Comparison of ENCODE assay signal across 17 cellular contexts in genomic region chr3:40876496-40876895, GRCh38.
"Had no signal": no experiment of that assay in that cellular context is flagged by ENCODE, and none has a peak within 500 bp of the region (broad histone marks: within the 10 kb centered on the region; RNA-seq: fewer than 3 reads in every experiment).

No MANE protein-coding gene starts in this region.

- H3K4me1 Mint-ChIP-seq: activated CD4-positive, alpha-beta memory T cell treated with anti-CD3 and anti-CD28 coated beads, Interleukin-2, amount 10 ng/mL, durations not matched to agents 7 days and 5 days; activated naive CD8-positive, alpha-beta T cell treated with anti-CD3 and anti-CD28 coated beads, Interleukin-2, amount 10 ng/mL, durations not matched to agents 7 days and 5 days; activated T-helper 17 cell treated with anti-CD3 and anti-CD28 coated beads, Interleukin-2, amount 50 U/mL, for 72 hours; central memory CD8-positive, alpha-beta T cell had no signal

- DNase-seq: activated CD4-positive, alpha-beta memory T cell treated with anti-CD3 and anti-CD28 coated beads, Interleukin-2, amount 10 ng/mL, durations not matched to agents 7 days and 5 days; activated CD4-positive, alpha-beta T cell treated with anti-CD3 and anti-CD28 coated beads for 48 hours; activated naive CD4-positive, alpha-beta T cell treated with Interleukin-2 at 50 U/mL for 16 hours; activated naive CD8-positive, alpha-beta T cell treated with anti-CD3 and anti-CD28 coated beads, Interleukin-2, amount 10 ng/mL, durations not matched to agents 7 days and 5 days; activated T-cell treated with anti-CD3 and anti-CD28 coated beads, Interleukin-2, amount 50 U/mL, for 1 hour; amygdala; brain microvascular endothelial cell; heart left ventricle; SW 1271; testis had no signal

- H3K27ac ChIP-seq: brain microvascular endothelial cell, testis had no signal

- H3K36me3 ChIP-seq: brain microvascular endothelial cell, gastroesophageal sphincter, heart left ventricle had no signal

- H3K27me3 ChIP-seq: brain microvascular endothelial cell, gastroesophageal sphincter, heart left ventricle, testis had no signal

- H3K4me3 Mint-ChIP-seq: activated CD4-positive, alpha-beta memory T cell treated with anti-CD3 and anti-CD28 coated beads, Interleukin-2, amount 10 ng/mL, durations not matched to agents 7 days and 5 days; activated naive CD8-positive, alpha-beta T cell treated with anti-CD3 and anti-CD28 coated beads, Interleukin-2, amount 10 ng/mL, durations not matched to agents 7 days and 5 days; activated T-helper 17 cell treated with anti-CD3 and anti-CD28 coated beads, Interleukin-2, amount 50 U/mL, for 72 hours; central memory CD8-positive, alpha-beta T cell; natural killer cell treated with Interleukin-12 subunit alpha and Interleukin-12 subunit beta and Interleukin-15 and Interleukin-18, amount 100 ng/mL, for 72 hours; stimulated activated naive CD8-positive, alpha-beta T cell treated with anti-CD3 and anti-CD28 coated beads, Interleukin-15, Interleukin-2, amounts not matched to agents 100 ng/mL and 50 ng/mL, for 24 hours; WTC11 had no signal

- H3K4me3 ChIP-seq: coronary artery, gastroesophageal sphincter, heart left ventricle, testis had no signal

- H3K27me3 Mint-ChIP-seq: activated CD4-positive, alpha-beta memory T cell treated with anti-CD3 and anti-CD28 coated beads, Interleukin-2, amount 10 ng/mL, durations not matched to agents 7 days and 5 days; activated T-helper 17 cell treated with anti-CD3 and anti-CD28 coated beads, Interleukin-2, amount 50 U/mL, for 72 hours; stimulated activated naive CD8-positive, alpha-beta T cell treated with anti-CD3 and anti-CD28 coated beads, Interleukin-15, Interleukin-2, amounts not matched to agents 100 ng/mL and 50 ng/mL, for 24 hours had no signal

- H3K27ac Mint-ChIP-seq: activated CD4-positive, alpha-beta memory T cell treated with anti-CD3 and anti-CD28 coated beads, Interleukin-2, amount 10 ng/mL, durations not matched to agents 7 days and 5 days; activated naive CD8-positive, alpha-beta T cell treated with anti-CD3 and anti-CD28 coated beads, Interleukin-2, amount 10 ng/mL, durations not matched to agents 7 days and 5 days; activated T-helper 17 cell treated with anti-CD3 and anti-CD28 coated beads, Interleukin-2, amount 50 U/mL, for 72 hours; natural killer cell treated with Interleukin-12 subunit alpha and Interleukin-12 subunit beta and Interleukin-15 and Interleukin-18, amount 100 ng/mL, for 72 hours; stimulated activated naive CD8-positive, alpha-beta T cell treated with anti-CD3 and anti-CD28 coated beads, Interleukin-15, Interleukin-2, amounts not matched to agents 100 ng/mL and 50 ng/mL, for 24 hours; WTC11 had no signal

- H3K9me3 Mint-ChIP-seq: activated naive CD8-positive, alpha-beta T cell treated with anti-CD3 and anti-CD28 coated beads, Interleukin-2, amount 10 ng/mL, durations not matched to agents 7 days and 5 days; activated T-helper 17 cell treated with anti-CD3 and anti-CD28 coated beads, Interleukin-2, amount 50 U/mL, for 72 hours; central memory CD8-positive, alpha-beta T cell; natural killer cell treated with Interleukin-12 subunit alpha and Interleukin-12 subunit beta and Interleukin-15 and Interleukin-18, amount 100 ng/mL, for 72 hours; stimulated activated naive CD8-positive, alpha-beta T cell treated with anti-CD3 and anti-CD28 coated beads, Interleukin-15, Interleukin-2, amounts not matched to agents 100 ng/mL and 50 ng/mL, for 24 hours had no signal

- H3K9me3 ChIP-seq: gastroesophageal sphincter, heart left ventricle, testis had no signal

- ATAC-seq: activated T-helper 17 cell treated with anti-CD3 and anti-CD28 coated beads, Interleukin-2, amount 50 U/mL, for 72 hours; gastroesophageal sphincter; heart left ventricle; natural killer cell treated with Interleukin-12 subunit alpha and Interleukin-12 subunit beta and Interleukin-15 and Interleukin-18, amount 100 ng/mL, for 72 hours; WTC11 had no signal

- H3K36me3 Mint-ChIP-seq: activated naive CD8-positive, alpha-beta T cell treated with anti-CD3 and anti-CD28 coated beads, Interleukin-2, amount 10 ng/mL, durations not matched to agents 7 days and 5 days; natural killer cell treated with Interleukin-12 subunit alpha and Interleukin-12 subunit beta and Interleukin-15 and Interleukin-18, amount 100 ng/mL, for 72 hours; WTC11 had no signal
